19 cellular contexts compared by ENCODE assay signal in the genomic region with DNA sequence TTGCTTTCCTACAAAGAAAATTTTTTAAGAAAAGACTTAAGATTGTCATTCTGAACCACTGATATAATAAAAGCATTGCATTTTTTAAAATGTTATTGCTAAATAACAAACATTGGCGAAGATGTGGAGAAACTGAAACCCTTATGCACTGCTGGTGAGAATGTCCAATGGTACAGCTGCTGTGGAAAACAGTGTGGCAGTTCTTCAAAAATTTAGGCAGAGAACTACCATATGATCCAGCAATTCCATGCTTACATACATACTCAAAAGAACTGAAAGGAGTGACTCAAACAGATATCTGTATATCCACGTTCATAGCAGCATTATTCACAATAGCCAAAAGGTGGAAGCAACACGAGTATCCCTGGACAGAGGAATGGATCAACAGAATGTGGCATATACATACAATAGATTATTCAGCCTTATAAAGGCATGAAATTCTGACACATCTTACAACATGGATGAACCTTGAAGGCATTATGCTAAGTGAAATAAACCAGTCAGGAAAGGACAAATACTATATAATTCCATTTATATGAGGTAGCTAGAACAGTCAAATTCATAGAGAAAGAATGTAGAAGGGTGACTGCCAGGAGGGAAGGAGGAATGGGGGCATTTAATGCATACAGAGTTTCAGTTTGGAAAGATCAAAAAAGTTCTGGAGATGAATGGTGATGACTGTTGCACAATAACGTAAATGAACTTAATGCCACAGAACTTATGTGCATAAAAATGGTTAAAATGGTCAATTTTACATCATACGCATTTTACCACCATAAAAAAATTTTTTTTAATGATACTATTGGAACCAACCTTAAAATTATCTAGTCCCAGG.
"Had no signal": no experiment of that assay in that cellular context is flagged by ENCODE, and none has a peak within 500 bp of the region (broad histone marks: within the 10 kb centered on the region; RNA-seq: fewer than 3 reads in every experiment).

No MANE protein-coding gene starts in this region.

- H3K4me3 Mint-ChIP-seq: activated CD4-positive, alpha-beta memory T cell treated with anti-CD3 and anti-CD28 coated beads for 36 hours; activated CD8-positive, alpha-beta memory T cell treated with anti-CD3 and anti-CD28 coated beads, Interleukin-2, amount 10 ng/mL, durations not matched to agents 7 days and 5 days; activated naive CD4-positive, alpha-beta T cell treated with anti-CD3 and anti-CD28 coated beads, Interleukin-2, amount 50 U/mL, for 24 hours; brain; central memory CD8-positive, alpha-beta T cell; effector memory CD8-positive, alpha-beta T cell; stimulated activated memory B cell treated with anti-CD40 and anti-IgM and Interleukin-4, amounts not matched to agents 10 μg/mL and 1 μg/mL and 100 μg/mL, for 72 hours had no signal

- H3K27me3 Mint-ChIP-seq: activated CD4-positive, alpha-beta memory T cell treated with anti-CD3 and anti-CD28 coated beads for 36 hours; activated CD8-positive, alpha-beta memory T cell treated with anti-CD3 and anti-CD28 coated beads, Interleukin-2, amount 10 ng/mL, durations not matched to agents 7 days and 5 days; activated naive CD4-positive, alpha-beta T cell treated with anti-CD3 and anti-CD28 coated beads, Interleukin-2, amount 50 U/mL, for 24 hours; brain; central memory CD8-positive, alpha-beta T cell; effector memory CD8-positive, alpha-beta T cell; stimulated activated memory B cell treated with anti-CD40 and anti-IgM and Interleukin-4, amounts not matched to agents 10 μg/mL and 1 μg/mL and 100 μg/mL, for 72 hours had no signal

- ATAC-seq: activated CD8-positive, alpha-beta memory T cell treated with anti-CD3 and anti-CD28 coated beads, Interleukin-2, amount 10 ng/mL, durations not matched to agents 7 days and 5 days; effector memory CD8-positive, alpha-beta T cell; left lobe of liver; stimulated activated memory B cell treated with anti-CD40 and anti-IgM and Interleukin-4, amounts not matched to agents 10 μg/mL and 1 μg/mL and 100 μg/mL, for 72 hours had no signal

- H3K27me3 ChIP-seq: tibial artery had no signal

- H3K27ac Mint-ChIP-seq: activated CD4-positive, alpha-beta memory T cell treated with anti-CD3 and anti-CD28 coated beads for 36 hours; activated CD8-positive, alpha-beta memory T cell treated with anti-CD3 and anti-CD28 coated beads, Interleukin-2, amount 10 ng/mL, durations not matched to agents 7 days and 5 days; activated naive CD4-positive, alpha-beta T cell treated with anti-CD3 and anti-CD28 coated beads, Interleukin-2, amount 50 U/mL, for 24 hours; brain; stimulated activated memory B cell treated with anti-CD40 and anti-IgM and Interleukin-4, amounts not matched to agents 10 μg/mL and 1 μg/mL and 100 μg/mL, for 72 hours had no signal

- H3K4me3 ChIP-seq: tibial artery had no signal

- DNase-seq: activated CD4-positive, alpha-beta memory T cell treated with anti-CD3 and anti-CD28 coated beads for 36 hours; activated CD8-positive, alpha-beta memory T cell treated with anti-CD3 and anti-CD28 coated beads, Interleukin-2, amount 10 ng/mL, durations not matched to agents 7 days and 5 days; activated effector memory CD4-positive, alpha-beta T cell treated with Interleukin-2 at 50 U/mL for 16 hours; activated T-cell treated with anti-CD3 and anti-CD28 coated beads, Interleukin-2, amount 50 U/mL, for 1 hour; amygdala; cortex of kidney; effector memory CD8-positive, alpha-beta T cell; midbrain; stimulated activated CD4-positive, alpha-beta T cell treated with anti-CD3 and anti-CD28 coated beads, Interleukin-12 subunit alpha, Interleukin-12 subunit beta, amount 100 ng/mL, for 4 hours; T-helper 1 cell; tibial artery had no signal

- H3K9me3 Mint-ChIP-seq: activated CD4-positive, alpha-beta memory T cell treated with anti-CD3 and anti-CD28 coated beads for 36 hours; activated naive CD4-positive, alpha-beta T cell treated with anti-CD3 and anti-CD28 coated beads, Interleukin-2, amount 50 U/mL, for 24 hours; brain; central memory CD8-positive, alpha-beta T cell; effector memory CD8-positive, alpha-beta T cell; stimulated activated memory B cell treated with anti-CD40 and anti-IgM and Interleukin-4, amounts not matched to agents 10 μg/mL and 1 μg/mL and 100 μg/mL, for 72 hours had no signal

- H3K4me1 ChIP-seq: tibial artery had no signal

- H3K4me1 Mint-ChIP-seq: stimulated activated memory B cell treated with anti-CD40 and anti-IgM and Interleukin-4, amounts not matched to agents 10 μg/mL and 1 μg/mL and 100 μg/mL, for 72 hours had no signal

- FAIRE-seq: keratinocyte had no signal

- H3K27ac ChIP-seq: epithelial cell of prostate, tibial artery, VCaP had no signal

- H3K9me3 ChIP-seq: tibial artery had no signal
